1 cellular context compared by ENCODE assay signal in the genomic region with DNA sequence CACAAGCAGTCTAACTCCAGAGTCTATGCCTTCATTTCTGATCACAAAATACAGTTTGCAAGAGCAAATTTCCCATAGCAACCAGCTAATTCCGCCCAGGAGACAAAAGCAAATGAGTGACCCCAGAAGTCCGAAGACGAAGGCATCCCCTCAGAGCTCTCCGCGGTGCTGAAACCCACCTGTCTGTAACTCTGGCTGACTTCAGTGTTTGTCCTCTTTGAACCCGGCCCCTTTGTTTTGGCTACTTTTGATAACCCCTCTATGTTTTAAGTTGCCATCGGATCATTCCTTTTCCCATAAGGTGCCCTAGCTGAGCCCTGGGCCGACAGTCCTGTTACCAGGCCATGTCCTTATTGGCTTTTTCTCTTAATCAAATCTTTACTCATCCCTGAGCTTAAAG.
TF ChIP-seq lines count a peak whose summit lies in the region.

No MANE protein-coding gene starts in this region.

TF ChIP-seq in K562, 482 proteins besides CTCF, POLR2A, EP300 and RAD21 (continued from another document):
- TF ChIP-seq, protein P1, sequence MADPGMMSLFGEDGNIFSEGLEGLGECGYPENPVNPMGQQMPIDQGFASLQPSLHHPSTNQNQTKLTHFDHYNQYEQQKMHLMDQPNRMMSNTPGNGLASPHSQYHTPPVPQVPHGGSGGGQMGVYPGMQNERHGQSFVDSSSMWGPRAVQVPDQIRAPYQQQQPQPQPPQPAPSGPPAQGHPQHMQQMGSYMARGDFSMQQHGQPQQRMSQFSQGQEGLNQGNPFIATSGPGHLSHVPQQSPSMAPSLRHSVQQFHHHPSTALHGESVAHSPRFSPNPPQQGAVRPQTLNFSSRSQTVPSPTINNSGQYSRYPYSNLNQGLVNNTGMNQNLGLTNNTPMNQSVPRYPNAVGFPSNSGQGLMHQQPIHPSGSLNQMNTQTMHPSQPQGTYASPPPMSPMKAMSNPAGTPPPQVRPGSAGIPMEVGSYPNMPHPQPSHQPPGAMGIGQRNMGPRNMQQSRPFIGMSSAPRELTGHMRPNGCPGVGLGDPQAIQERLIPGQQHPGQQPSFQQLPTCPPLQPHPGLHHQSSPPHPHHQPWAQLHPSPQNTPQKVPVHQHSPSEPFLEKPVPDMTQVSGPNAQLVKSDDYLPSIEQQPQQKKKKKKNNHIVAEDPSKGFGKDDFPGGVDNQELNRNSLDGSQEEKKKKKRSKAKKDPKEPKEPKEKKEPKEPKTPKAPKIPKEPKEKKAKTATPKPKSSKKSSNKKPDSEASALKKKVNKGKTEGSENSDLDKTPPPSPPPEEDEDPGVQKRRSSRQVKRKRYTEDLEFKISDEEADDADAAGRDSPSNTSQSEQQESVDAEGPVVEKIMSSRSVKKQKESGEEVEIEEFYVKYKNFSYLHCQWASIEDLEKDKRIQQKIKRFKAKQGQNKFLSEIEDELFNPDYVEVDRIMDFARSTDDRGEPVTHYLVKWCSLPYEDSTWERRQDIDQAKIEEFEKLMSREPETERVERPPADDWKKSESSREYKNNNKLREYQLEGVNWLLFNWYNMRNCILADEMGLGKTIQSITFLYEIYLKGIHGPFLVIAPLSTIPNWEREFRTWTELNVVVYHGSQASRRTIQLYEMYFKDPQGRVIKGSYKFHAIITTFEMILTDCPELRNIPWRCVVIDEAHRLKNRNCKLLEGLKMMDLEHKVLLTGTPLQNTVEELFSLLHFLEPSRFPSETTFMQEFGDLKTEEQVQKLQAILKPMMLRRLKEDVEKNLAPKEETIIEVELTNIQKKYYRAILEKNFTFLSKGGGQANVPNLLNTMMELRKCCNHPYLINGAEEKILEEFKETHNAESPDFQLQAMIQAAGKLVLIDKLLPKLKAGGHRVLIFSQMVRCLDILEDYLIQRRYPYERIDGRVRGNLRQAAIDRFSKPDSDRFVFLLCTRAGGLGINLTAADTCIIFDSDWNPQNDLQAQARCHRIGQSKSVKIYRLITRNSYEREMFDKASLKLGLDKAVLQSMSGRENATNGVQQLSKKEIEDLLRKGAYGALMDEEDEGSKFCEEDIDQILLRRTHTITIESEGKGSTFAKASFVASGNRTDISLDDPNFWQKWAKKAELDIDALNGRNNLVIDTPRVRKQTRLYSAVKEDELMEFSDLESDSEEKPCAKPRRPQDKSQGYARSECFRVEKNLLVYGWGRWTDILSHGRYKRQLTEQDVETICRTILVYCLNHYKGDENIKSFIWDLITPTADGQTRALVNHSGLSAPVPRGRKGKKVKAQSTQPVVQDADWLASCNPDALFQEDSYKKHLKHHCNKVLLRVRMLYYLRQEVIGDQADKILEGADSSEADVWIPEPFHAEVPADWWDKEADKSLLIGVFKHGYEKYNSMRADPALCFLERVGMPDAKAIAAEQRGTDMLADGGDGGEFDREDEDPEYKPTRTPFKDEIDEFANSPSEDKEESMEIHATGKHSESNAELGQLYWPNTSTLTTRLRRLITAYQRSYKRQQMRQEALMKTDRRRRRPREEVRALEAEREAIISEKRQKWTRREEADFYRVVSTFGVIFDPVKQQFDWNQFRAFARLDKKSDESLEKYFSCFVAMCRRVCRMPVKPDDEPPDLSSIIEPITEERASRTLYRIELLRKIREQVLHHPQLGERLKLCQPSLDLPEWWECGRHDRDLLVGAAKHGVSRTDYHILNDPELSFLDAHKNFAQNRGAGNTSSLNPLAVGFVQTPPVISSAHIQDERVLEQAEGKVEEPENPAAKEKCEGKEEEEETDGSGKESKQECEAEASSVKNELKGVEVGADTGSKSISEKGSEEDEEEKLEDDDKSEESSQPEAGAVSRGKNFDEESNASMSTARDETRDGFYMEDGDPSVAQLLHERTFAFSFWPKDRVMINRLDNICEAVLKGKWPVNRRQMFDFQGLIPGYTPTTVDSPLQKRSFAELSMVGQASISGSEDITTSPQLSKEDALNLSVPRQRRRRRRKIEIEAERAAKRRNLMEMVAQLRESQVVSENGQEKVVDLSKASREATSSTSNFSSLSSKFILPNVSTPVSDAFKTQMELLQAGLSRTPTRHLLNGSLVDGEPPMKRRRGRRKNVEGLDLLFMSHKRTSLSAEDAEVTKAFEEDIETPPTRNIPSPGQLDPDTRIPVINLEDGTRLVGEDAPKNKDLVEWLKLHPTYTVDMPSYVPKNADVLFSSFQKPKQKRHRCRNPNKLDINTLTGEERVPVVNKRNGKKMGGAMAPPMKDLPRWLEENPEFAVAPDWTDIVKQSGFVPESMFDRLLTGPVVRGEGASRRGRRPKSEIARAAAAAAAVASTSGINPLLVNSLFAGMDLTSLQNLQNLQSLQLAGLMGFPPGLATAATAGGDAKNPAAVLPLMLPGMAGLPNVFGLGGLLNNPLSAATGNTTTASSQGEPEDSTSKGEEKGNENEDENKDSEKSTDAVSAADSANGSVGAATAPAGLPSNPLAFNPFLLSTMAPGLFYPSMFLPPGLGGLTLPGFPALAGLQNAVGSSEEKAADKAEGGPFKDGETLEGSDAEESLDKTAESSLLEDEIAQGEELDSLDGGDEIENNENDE (IDR thresholded peaks at IDR 0.05; ENCODE audit: low read depth, low read length) = no peak
